In the genomic region with DNA sequence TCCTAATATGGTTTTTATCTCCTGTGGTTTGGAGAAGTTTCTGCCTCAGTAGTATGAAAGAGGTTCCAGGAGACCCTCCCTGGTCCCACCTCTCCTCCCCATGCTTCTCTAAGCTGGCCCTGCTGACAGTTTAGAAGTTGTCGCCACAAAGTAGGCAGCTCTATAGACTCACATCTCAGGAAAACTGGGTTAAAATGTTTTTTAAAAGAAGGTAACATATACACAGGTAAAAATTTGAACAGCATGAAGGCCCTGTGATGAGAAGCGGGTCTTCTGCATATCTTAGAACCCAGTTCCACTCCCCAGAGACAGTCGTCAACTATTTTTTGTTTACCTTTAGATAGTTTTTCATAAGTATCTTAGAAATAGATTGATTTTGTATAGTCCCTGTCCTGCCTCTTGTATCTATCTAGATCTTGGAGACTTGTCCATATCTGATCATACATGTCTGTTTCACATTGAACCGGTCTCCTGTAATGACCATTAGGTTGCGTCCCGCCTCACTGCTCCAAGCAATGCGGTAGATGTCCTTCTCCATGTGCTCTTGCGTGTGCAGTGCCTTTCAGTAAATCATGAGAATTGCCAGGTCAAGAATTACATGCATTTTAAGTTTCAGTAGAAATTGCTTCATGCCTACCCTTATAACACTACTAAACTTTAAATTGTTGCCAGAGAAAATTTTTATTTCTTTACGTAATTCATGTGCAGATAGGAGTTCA, we compare ENCODE assay signal across 1 cellular context.
TF ChIP-seq lines count a peak whose summit lies in the region.

No MANE protein-coding gene starts in this region.

TF ChIP-seq in SK-N-SH, 30 proteins besides CTCF, POLR2A, EP300 and RAD21:
- TF ChIP-seq, protein P1, sequence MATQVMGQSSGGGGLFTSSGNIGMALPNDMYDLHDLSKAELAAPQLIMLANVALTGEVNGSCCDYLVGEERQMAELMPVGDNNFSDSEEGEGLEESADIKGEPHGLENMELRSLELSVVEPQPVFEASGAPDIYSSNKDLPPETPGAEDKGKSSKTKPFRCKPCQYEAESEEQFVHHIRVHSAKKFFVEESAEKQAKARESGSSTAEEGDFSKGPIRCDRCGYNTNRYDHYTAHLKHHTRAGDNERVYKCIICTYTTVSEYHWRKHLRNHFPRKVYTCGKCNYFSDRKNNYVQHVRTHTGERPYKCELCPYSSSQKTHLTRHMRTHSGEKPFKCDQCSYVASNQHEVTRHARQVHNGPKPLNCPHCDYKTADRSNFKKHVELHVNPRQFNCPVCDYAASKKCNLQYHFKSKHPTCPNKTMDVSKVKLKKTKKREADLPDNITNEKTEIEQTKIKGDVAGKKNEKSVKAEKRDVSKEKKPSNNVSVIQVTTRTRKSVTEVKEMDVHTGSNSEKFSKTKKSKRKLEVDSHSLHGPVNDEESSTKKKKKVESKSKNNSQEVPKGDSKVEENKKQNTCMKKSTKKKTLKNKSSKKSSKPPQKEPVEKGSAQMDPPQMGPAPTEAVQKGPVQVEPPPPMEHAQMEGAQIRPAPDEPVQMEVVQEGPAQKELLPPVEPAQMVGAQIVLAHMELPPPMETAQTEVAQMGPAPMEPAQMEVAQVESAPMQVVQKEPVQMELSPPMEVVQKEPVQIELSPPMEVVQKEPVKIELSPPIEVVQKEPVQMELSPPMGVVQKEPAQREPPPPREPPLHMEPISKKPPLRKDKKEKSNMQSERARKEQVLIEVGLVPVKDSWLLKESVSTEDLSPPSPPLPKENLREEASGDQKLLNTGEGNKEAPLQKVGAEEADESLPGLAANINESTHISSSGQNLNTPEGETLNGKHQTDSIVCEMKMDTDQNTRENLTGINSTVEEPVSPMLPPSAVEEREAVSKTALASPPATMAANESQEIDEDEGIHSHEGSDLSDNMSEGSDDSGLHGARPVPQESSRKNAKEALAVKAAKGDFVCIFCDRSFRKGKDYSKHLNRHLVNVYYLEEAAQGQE (IDR thresholded peaks at IDR 0.05; ENCODE audit: low read depth, low read length): no peak
- TF ChIP-seq JUND (IDR thresholded peaks at IDR 0.05): no peak
